11 cellular contexts compared by ENCODE assay signal in the genomic region with DNA sequence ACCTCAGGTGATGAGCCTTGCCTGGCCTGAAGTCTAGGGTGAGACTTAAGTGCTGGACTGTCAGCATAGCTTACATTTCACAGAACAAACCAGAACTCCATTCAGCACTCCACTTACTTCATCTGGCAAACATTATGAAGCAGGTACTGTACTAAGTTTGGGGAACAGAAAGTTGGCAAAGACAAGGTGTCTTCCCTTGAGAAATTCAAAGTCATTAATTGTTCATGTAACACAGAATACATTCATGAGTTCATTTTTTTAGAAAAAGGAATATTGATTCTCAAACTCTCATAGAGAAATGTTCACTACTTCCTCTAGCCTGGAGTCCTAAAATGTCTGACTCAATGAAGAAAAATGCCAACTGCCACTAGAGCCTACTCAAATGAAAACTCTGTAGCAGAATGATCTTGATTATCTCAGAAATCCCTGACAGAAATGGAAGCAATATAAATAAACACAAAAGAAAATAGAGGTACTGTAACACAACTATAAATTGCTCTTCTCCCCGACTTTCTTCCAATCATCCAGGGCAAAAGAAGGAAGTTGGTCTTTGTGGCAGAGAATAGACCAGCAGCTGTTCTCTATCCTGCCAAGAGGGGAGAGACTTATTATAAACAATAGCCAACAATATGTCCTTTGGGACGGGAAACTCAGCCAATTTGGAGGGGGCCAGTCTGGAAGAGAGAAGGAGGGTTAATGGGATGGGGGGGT.
DNase-seq lines count a peak whose midpoint lies in the region; ATAC-seq and TF ChIP-seq lines count a peak whose summit lies in the region.
"Had no signal": no experiment of that assay in that cellular context is flagged by ENCODE, and none has a peak within 500 bp of the region (broad histone marks: within the 10 kb centered on the region; RNA-seq: fewer than 3 reads in every experiment).

No MANE protein-coding gene starts in this region.

- peaks cover 52% of the 10 kb centered on the region for H3K79me2 ChIP-seq in PC-9 (ENCODE audit: low read depth)

- CTCF ChIA-PET in PC-9 (lab: Charles Lee) = interaction anchor here (0.6 kb wide), 1 partner anchor 263 kb away, joined by 9 read pairs; a partner anchor contains a TSS

- ATAC-seq in GM21390 (IDR thresholded peaks at IDR 0.05; ENCODE audit: unreplicated experiment) (peak; percentile 28), GM19395 (IDR thresholded peaks at IDR 0.05; ENCODE audit: unreplicated experiment) (no peak), HG02938 (IDR thresholded peaks at IDR 0.05; ENCODE audit: unreplicated experiment) (no peak)

- intact Hi-C loops in PC-9 (cut with micrococcal nuclease; ENCODE audit: unreplicated experiment) = no loop called here

- H3K4me3 ChIP-seq in PC-9 = no peak overlapping the region
- H3K4me3 ChIP-seq: lower lobe of right lung had no signal

- H3K9me2 ChIP-seq in PC-9 (ENCODE audit: insufficient read depth) = no peaks in the 10 kb centered on the region

- H3K9me3 ChIP-seq in PC-9 (ENCODE audit: insufficient read depth, low read depth) = peaks cover 6% of the 10 kb centered on the region; the same call in 1 of the 2 replicates
- H3K9me3 ChIP-seq: lower lobe of right lung had no signal

- H3K4me1 ChIP-seq in PC-9 (replicated peaks; ENCODE audit: insufficient read depth) = peaks cover 69% of the 10 kb centered on the region

- H3K27me3 ChIP-seq in PC-9 (ENCODE audit: insufficient read depth, low read depth) = no peaks in the 10 kb centered on the region

- peaks cover 26% of the 10 kb centered on the region for H3K36me3 ChIP-seq in PC-9 (ENCODE audit: low read depth)
- H3K36me3 ChIP-seq: lower lobe of right lung had no signal

- no peaks in the 10 kb centered on the region for H4K20me1 ChIP-seq in PC-9 (ENCODE audit: insufficient read depth)

- no peak for TF ChIP-seq CTCF in PC-9 (conservative IDR thresholded peaks at IDR 0.05)

- POLR2A ChIA-PET in PC-9 (lab: Charles Lee; ENCODE audit: unreplicated experiment) = interaction anchor here (0.8 kb wide), 1 partner anchor 15 kb away, joined by 7 read pairs; no protein-coding TSS in a partner anchor

- H3F3A ChIP-seq in PC-9 (ENCODE audit: insufficient read depth, low read depth) = peaks cover 35% of the 10 kb centered on the region

- DNase-seq in DMS 273 (lab: John Stamatoyannopoulos, UW; ENCODE audit: unreplicated experiment) = peak; percentile 10
- peak in 1 of 2 experiments; percentile 88 for DNase-seq in PC-9
- DNase-seq in glomerular visceral epithelial cell (ENCODE audit: extremely low spot score) = peak; percentile 20
- DNase-seq in NCI-H2029 treated with DMSO at 0.1 percent for 48 hours (lab: John Stamatoyannopoulos, UW) = no peak
- no peak for DNase-seq in caudate nucleus (lab: John Stamatoyannopoulos, UW)
- DNase-seq: activated CD4-positive, CD25-positive, alpha-beta regulatory T cell; lower lobe of right lung; NCI-H2029 had no signal

- H3K4me2 ChIP-seq in PC-9 = peak overlapping the region; percentile 45

- peak overlapping the region; percentile 65 for H3K27ac ChIP-seq in PC-9
- H3K27ac ChIP-seq in caudate nucleus (ENCODE audit: low read depth, low read length) = no peak overlapping the region
- H3K27ac ChIP-seq: lower lobe of right lung had no signal

- no TSS peak for BruUV-seq in PC-9 (replicated peaks; lab: Mats Ljungman, UMichigan)

- no peak overlapping the region for H2AFZ ChIP-seq in PC-9

Comparison
In these comparisons a context has a peak if more than half of its experiments do, and no peak if none do; other contexts are left out.
1. DNase-seq: peak in DMS 273 (single experiment) and glomerular visceral epithelial cell (single experiment); none in NCI-H2029 treated with DMSO at 0.1 percent for 48 hours (single experiment) and caudate nucleus (0 of 61).